In genomic region chr14:67413806-67414769, GRCh38 we compare ENCODE assay signal across 8 cellular contexts. TPM values are rescaled to one million over a fixed set of nuclear protein-coding genes. Genes with fewer than 3 reads are reported as not detected.
DNase-seq lines count a peak whose midpoint lies in the region; FAIRE-seq and TF ChIP-seq lines count a peak whose summit lies in the region.

No MANE protein-coding gene starts in this region.

- intact Hi-C loops in kidney (cut with DNase I) = no loop called here

- no peaks in the 10 kb centered on the region for H3K36me3 Mint-ChIP-seq in activated naive CD4-positive, alpha-beta T cell treated with anti-CD3 and anti-CD28 coated beads, Interleukin-2, amount 50 U/mL, for 24 hours

- no peak overlapping the region for H3K9ac ChIP-seq in kidney (ENCODE audit: low read length in 2 of 2)

- in situ Hi-C loops in Caki2 (cut with HindIII; ENCODE audit: low pct_unique_long_range_greater_than_20kb, low sequenced_read_pairs) = no loop called here

- no peak overlapping the region for H3K4me3 Mint-ChIP-seq in activated naive CD4-positive, alpha-beta T cell treated with anti-CD3 and anti-CD28 coated beads, Interleukin-2, amount 50 U/mL, for 24 hours

- DNase-seq in Caki2 (ENCODE audit: low read depth) (peak; percentile 72), MG63 (peak; percentile 84), osteoblast (ENCODE audit: insufficient read length, low spot score, missing footprints) (peak; percentile 96), SKM-1 treated with dmso at 0.1 percent for 144 hours (lab: John Stamatoyannopoulos, UW; ENCODE audit: unreplicated experiment) (no peak), Peyer's patch (no peak), kidney (no peak), NCI-H187 (lab: John Stamatoyannopoulos, UW) (no peak)

- no peak overlapping the region for H2AFZ ChIP-seq in osteoblast (ENCODE audit: low read length)

- H3K4me1 ChIP-seq in osteoblast (ENCODE audit: insufficient read depth, low read length) = peaks cover 10% of the 10 kb centered on the region
- H3K4me1 ChIP-seq in Peyer's patch = peaks cover 0 to 17% (median under 1%) of the 10 kb centered on the region in 4 donors
- no peaks in the 10 kb centered on the region for H3K4me1 ChIP-seq in kidney (ENCODE audit: control insufficient read depth in 1 of 2, insufficient read depth in 1 of 2, low read depth in 1 of 2, low read length in 2 of 2)

- no peaks in the 10 kb centered on the region for H3K79me2 ChIP-seq in osteoblast (ENCODE audit: insufficient read depth, low read length)

- no peak for FAIRE-seq in kidney (lab: Jason Lieb, UNC)

- no peaks in the 10 kb centered on the region for H3K36me3 ChIP-seq in MG63
- no peaks in the 10 kb centered on the region for H3K36me3 ChIP-seq in osteoblast (ENCODE audit: insufficient read depth, low read length)
- H3K36me3 ChIP-seq in Peyer's patch = no peaks in the 10 kb centered on the region
- H3K36me3 ChIP-seq in kidney (ENCODE audit: control insufficient read depth in 1 of 2, insufficient read depth in 2 of 2, low read length in 2 of 2) = no peaks in the 10 kb centered on the region

- no peaks in the 10 kb centered on the region for H3K27me3 Mint-ChIP-seq in activated naive CD4-positive, alpha-beta T cell treated with anti-CD3 and anti-CD28 coated beads, Interleukin-2, amount 50 U/mL, for 24 hours

- H3K27me3 ChIP-seq in MG63 (no peaks in the 10 kb centered on the region), osteoblast (ENCODE audit: insufficient read depth, low read length) (no peaks in the 10 kb centered on the region), Peyer's patch (no peaks in the 10 kb centered on the region)

- no peaks in the 10 kb centered on the region for H3K9me3 Mint-ChIP-seq in activated naive CD4-positive, alpha-beta T cell treated with anti-CD3 and anti-CD28 coated beads, Interleukin-2, amount 50 U/mL, for 24 hours

- H3K9me3 ChIP-seq in MG63 (no peaks in the 10 kb centered on the region), osteoblast (ENCODE audit: low read depth, low read length) (no peaks in the 10 kb centered on the region), Peyer's patch (no peaks in the 10 kb centered on the region), kidney (ENCODE audit: control insufficient read depth in 1 of 2, low read length in 2 of 2) (no peaks in the 10 kb centered on the region)

- H4K20me1 ChIP-seq in osteoblast (ENCODE audit: insufficient read depth, low read length) = no peaks in the 10 kb centered on the region

- TF ChIP-seq CTCF in osteoblast (IDR thresholded peaks at IDR 0.05; ENCODE audit: extremely low read depth, low read depth, low read length) (no peak), Peyer's patch (IDR thresholded peaks at IDR 0.05) (no peak), kidney (IDR thresholded peaks at IDR 0.05; ENCODE audit: borderline replicate concordance, extremely low read depth, insufficient read depth) (no peak)

- peak overlapping the region; percentile 25 for H3K4me2 ChIP-seq in osteoblast (ENCODE audit: insufficient read depth, low read length)

- peaks cover 13% of the 10 kb centered on the region for H3K4me1 Mint-ChIP-seq in activated naive CD4-positive, alpha-beta T cell treated with anti-CD3 and anti-CD28 coated beads, Interleukin-2, amount 50 U/mL, for 24 hours

- no peak for TF ChIP-seq POLR2A in Peyer's patch (IDR thresholded peaks at IDR 0.05)

- peak overlapping the region; percentile 12 for H3K27ac Mint-ChIP-seq in activated naive CD4-positive, alpha-beta T cell treated with anti-CD3 and anti-CD28 coated beads, Interleukin-2, amount 50 U/mL, for 24 hours

- H3K4me3 ChIP-seq in MG63 (no peak overlapping the region), osteoblast (ENCODE audit: insufficient read depth, low read length) (no peak overlapping the region), Peyer's patch (no peak overlapping the region), kidney (ENCODE audit: low read length in 2 of 2) (no peak overlapping the region)

- H3K27ac ChIP-seq in osteoblast (ENCODE audit: low read depth, low read length) (no peak overlapping the region), Peyer's patch (peak overlapping the region in 1 of 4 donors; percentile 12), kidney (ENCODE audit: low read depth in 2 of 2, low read length in 2 of 2) (no peak overlapping the region)

RNA-seq across cellular contexts. Expression of gene PLEK2, which starts 2.1 kb away (rescaled TPM):
- total RNA-seq in Caki2 (2014; rRNA removed; shearing (Covaris generic); ENCODE audit: low replicate concordance) = 7.3 and 12.0 TPM in 2 replicates
- total RNA-seq in MG63 (2014; rRNA removed; shearing (Covaris generic); ENCODE audit: low replicate concordance) = 2.2 TPM in 1 of 2 replicates, not detected in the other
- total RNA-seq in osteoblast = 1.2 and 2.5 TPM in 2 replicates
- total RNA-seq in Peyer's patch = 10 to 100 TPM; 19.7 to 40.3 (median 33.6) TPM
- 10.8 TPM for total RNA-seq in kidney
- 11.4 TPM for polyA plus RNA-seq in kidney (ENCODE audit: insufficient read depth, low read depth, low replicate concordance)

RNA-seq across cellular contexts. Expression of gene EIF2S1, which starts 54.0 kb away (rescaled TPM):
- 187 and 225 TPM in 2 replicates for total RNA-seq in Caki2 (2014; rRNA removed; shearing (Covaris generic); ENCODE audit: low replicate concordance)
- 284 and 534 TPM in 2 replicates for total RNA-seq in MG63 (2014; rRNA removed; shearing (Covaris generic); ENCODE audit: low replicate concordance)
- total RNA-seq in osteoblast (127 and 152 TPM in 2 replicates), Peyer's patch (10 to 100 TPM; 27.1 to 74.3 (median 35.9) TPM), kidney (78.2 TPM)
- polyA plus RNA-seq in kidney (ENCODE audit: insufficient read depth, low read depth, low replicate concordance) = 52.8 TPM

RNA-seq across cellular contexts. Expression of gene ATP6V1D, which starts 54.5 kb away (rescaled TPM):
- total RNA-seq in Caki2 (2014; rRNA removed; shearing (Covaris generic); ENCODE audit: low replicate concordance) = 46.0 and 66.2 TPM in 2 replicates
- total RNA-seq in MG63 (2014; rRNA removed; shearing (Covaris generic); ENCODE audit: low replicate concordance) = 53.2 and 57.7 TPM in 2 replicates
- total RNA-seq in osteoblast (111 and 140 TPM in 2 replicates), Peyer's patch (10 to 100 TPM; 67.0 to 93.3 (median 78.5) TPM), kidney (91.5 TPM)
- 200 TPM for polyA plus RNA-seq in kidney (ENCODE audit: insufficient read depth, low read depth, low replicate concordance)

Comparison
In these comparisons a context has a peak if more than half of its experiments do, and no peak if none do; other contexts are left out.
1. DNase-seq: peak in Caki2 (single experiment), MG63 (single experiment) and osteoblast (single experiment); none in SKM-1 treated with dmso at 0.1 percent for 144 hours (single experiment), Peyer's patch (0 of 3), kidney (single experiment) and NCI-H187 (0 of 2).